In the genomic region with DNA sequence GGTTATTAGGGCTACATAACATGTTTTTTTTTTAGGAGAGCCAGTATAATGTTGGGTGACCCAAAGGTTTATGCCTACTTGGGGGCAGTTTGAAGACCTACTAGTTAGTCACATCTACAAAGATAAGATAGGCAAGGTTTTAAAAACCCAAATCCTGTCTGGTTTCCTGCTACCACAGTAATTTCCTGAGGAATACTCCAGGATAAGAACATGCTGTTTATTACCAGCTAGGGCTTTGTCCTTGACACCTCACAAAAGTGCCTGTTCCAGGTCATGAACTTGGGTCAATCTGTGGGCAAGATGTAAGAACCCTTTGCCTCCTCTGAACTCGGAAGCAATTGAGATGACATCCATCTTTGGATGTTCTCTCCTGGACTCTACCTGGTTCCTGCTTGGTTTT, we compare ENCODE assay signal across 21 cellular contexts.
"Had no signal": no experiment of that assay in that cellular context is flagged by ENCODE, and none has a peak within 500 bp of the region (broad histone marks: within the 10 kb centered on the region; RNA-seq: fewer than 3 reads in every experiment).

No MANE protein-coding gene starts in this region.

- H3K27me3 ChIP-seq: cardiac muscle cell, dorsolateral prefrontal cortex, gastrocnemius medialis, ovary, spleen had no signal

- H3K4me3 ChIP-seq: cardiac muscle cell, dorsolateral prefrontal cortex, gastrocnemius medialis, left ventricle myocardium inferior, mucosa of descending colon, ovary had no signal

- H3K9me3 ChIP-seq: gastrocnemius medialis, left ventricle myocardium inferior, mucosa of descending colon, ovary, SK-N-SH, spleen had no signal

- H3K27ac Mint-ChIP-seq: activated CD4-positive, alpha-beta memory T cell treated with anti-CD3 and anti-CD28 coated beads, Interleukin-2, amount 10 ng/mL, durations not matched to agents 7 days and 5 days had no signal

- ATAC-seq: gastrocnemius medialis, mucosa of descending colon, sciatic nerve had no signal

- H3K4me3 Mint-ChIP-seq: activated CD4-positive, alpha-beta memory T cell treated with anti-CD3 and anti-CD28 coated beads, Interleukin-2, amount 10 ng/mL, durations not matched to agents 7 days and 5 days; activated naive CD4-positive, alpha-beta T cell treated with anti-CD3 and anti-CD28 coated beads, Interleukin-2, amount 50 U/mL, for 24 hours had no signal

- H3K9ac ChIP-seq: SK-N-SH had no signal

- H3K4me2 ChIP-seq: SK-N-SH had no signal

- H3K9me3 Mint-ChIP-seq: activated CD4-positive, alpha-beta memory T cell treated with anti-CD3 and anti-CD28 coated beads, Interleukin-2, amount 10 ng/mL, durations not matched to agents 7 days and 5 days; activated naive CD4-positive, alpha-beta T cell treated with anti-CD3 and anti-CD28 coated beads, Interleukin-2, amount 50 U/mL, for 24 hours had no signal

- H3K27ac ChIP-seq: cardiac muscle cell, dorsolateral prefrontal cortex, left ventricle myocardium inferior, ovary had no signal

- H3K27me3 Mint-ChIP-seq: activated CD4-positive, alpha-beta memory T cell treated with anti-CD3 and anti-CD28 coated beads, Interleukin-2, amount 10 ng/mL, durations not matched to agents 7 days and 5 days; activated naive CD4-positive, alpha-beta T cell treated with anti-CD3 and anti-CD28 coated beads, Interleukin-2, amount 50 U/mL, for 24 hours had no signal

- H3K36me3 ChIP-seq: cardiac muscle cell, gastrocnemius medialis, left ventricle myocardium inferior, ovary, spleen had no signal

- DNase-seq: activated CD4-positive, alpha-beta memory T cell treated with anti-CD3 and anti-CD28 coated beads, Interleukin-2, amount 10 ng/mL, durations not matched to agents 7 days and 5 days; activated CD4-positive, alpha-beta T cell treated with anti-CD3 and anti-CD28 coated beads for 48 hours; activated CD4-positive, CD25-positive, alpha-beta regulatory T cell; activated effector memory CD4-positive, alpha-beta T cell treated with anti-CD3 and anti-CD28 coated beads, Interleukin-2, amount 50 U/mL, for 16 hours; activated T-cell treated with anti-CD3 and anti-CD28 coated beads, Interleukin-2, amount 50 U/mL, for 48 hours; amygdala; dorsolateral prefrontal cortex; gastrocnemius medialis; head of caudate nucleus; kidney glomerular epithelial cell; left ventricle myocardium inferior; mucosa of descending colon; naive B cell; ovary; SK-N-SH; spleen; stimulated activated naive CD4-positive, alpha-beta T cell; T1000 had no signal
